Comparison of ENCODE assay signal across 25 cellular contexts in the genomic region with DNA sequence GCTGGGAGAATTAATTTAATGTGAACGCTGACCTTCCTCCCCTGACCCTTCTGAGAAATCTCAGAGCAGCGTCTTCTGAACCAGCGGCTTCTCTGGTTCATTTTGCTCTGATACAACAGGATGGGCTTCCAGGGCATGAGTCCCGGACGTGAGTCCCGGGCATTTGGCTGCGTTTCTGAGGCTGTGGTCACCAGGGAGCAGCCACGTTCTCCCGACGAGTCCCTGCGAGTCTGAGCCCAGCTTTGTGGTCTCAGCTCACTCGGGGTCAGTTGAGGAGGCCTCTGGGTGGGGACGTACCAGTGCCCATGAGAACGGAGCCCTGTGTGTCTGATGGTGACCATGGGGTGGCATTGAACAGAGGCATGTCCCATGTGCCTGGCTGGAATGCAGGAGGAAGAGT. TPM values are rescaled to one million over a fixed set of nuclear protein-coding genes. Genes with fewer than 3 reads are reported as not detected.
"Had no signal": no experiment of that assay in that cellular context is flagged by ENCODE, and none has a peak within 500 bp of the region (broad histone marks: within the 10 kb centered on the region; RNA-seq: fewer than 3 reads in every experiment).

No MANE protein-coding gene starts in this region.

- H3K27ac Mint-ChIP-seq: memory B cell; mesothelial cell of epicardium; natural killer cell treated with Interleukin-12 subunit alpha and Interleukin-12 subunit beta and Interleukin-15 and Interleukin-18, amount 100 ng/mL, for 72 hours; stimulated activated memory B cell treated with anti-CD40 and anti-IgM and Interleukin-4, amounts not matched to agents 10 μg/mL and 1 μg/mL and 100 μg/mL, for 72 hours; stimulated activated naive CD8-positive, alpha-beta T cell treated with anti-CD3 and anti-CD28 coated beads, Interleukin-15, Interleukin-2, amounts not matched to agents 100 ng/mL and 50 ng/mL, for 24 hours had no signal

- H3K9me3 Mint-ChIP-seq: natural killer cell treated with Interleukin-12 subunit alpha and Interleukin-12 subunit beta and Interleukin-15 and Interleukin-18, amount 100 ng/mL, for 72 hours; stimulated activated memory B cell treated with anti-CD40 and anti-IgM and Interleukin-4, amounts not matched to agents 10 μg/mL and 1 μg/mL and 100 μg/mL, for 72 hours; stimulated activated naive CD8-positive, alpha-beta T cell treated with anti-CD3 and anti-CD28 coated beads, Interleukin-15, Interleukin-2, amounts not matched to agents 100 ng/mL and 50 ng/mL, for 24 hours had no signal

- H3K27ac ChIP-seq: dorsolateral prefrontal cortex, epithelial cell of prostate, pancreas, right lobe of liver, transverse colon, upper lobe of right lung, uterus had no signal

- H3K27me3 Mint-ChIP-seq: memory B cell; naive B cell; natural killer cell treated with Interleukin-12 subunit alpha and Interleukin-12 subunit beta and Interleukin-15 and Interleukin-18, amount 100 ng/mL, for 72 hours; stimulated activated memory B cell treated with anti-CD40 and anti-IgM and Interleukin-4, amounts not matched to agents 10 μg/mL and 1 μg/mL and 100 μg/mL, for 72 hours; stimulated activated naive CD8-positive, alpha-beta T cell treated with anti-CD3 and anti-CD28 coated beads, Interleukin-15, Interleukin-2, amounts not matched to agents 100 ng/mL and 50 ng/mL, for 24 hours had no signal

- H3K4me3 ChIP-seq: dorsolateral prefrontal cortex, gastrocnemius medialis, lung, mucosa of descending colon, pancreas, right lobe of liver, smooth muscle cell, transverse colon, upper lobe of right lung, uterus had no signal

- H3K36me3 ChIP-seq: gastrocnemius medialis, pancreas, right lobe of liver, transverse colon, upper lobe of right lung, uterus had no signal

- DNase-seq: cerebellar nuclear complex; effector CD4-positive, alpha-beta T cell; foreskin fibroblast; gastrocnemius medialis; mucosa of descending colon; naive B cell; pancreas; right lobe of liver; stimulated activated CD4-positive, alpha-beta T cell treated with anti-CD3 and anti-CD28 coated beads, Interleukin-2, amount 100 ng/mL, for 24 hours; stimulated activated CD4-positive, alpha-beta T cell treated with anti-CD3 and anti-CD28 coated beads, Interleukin-4, amount 100 ng/mL, for 24 hours; transverse colon; upper lobe of right lung; uterus had no signal

- ATAC-seq: esophagus mucosa; gastrocnemius medialis; left lobe of liver; mucosa of descending colon; natural killer cell treated with Interleukin-12 subunit alpha and Interleukin-12 subunit beta and Interleukin-15 and Interleukin-18, amount 100 ng/mL, for 72 hours; pancreas; right lobe of liver; stimulated activated memory B cell treated with anti-CD40 and anti-IgM and Interleukin-4, amounts not matched to agents 10 μg/mL and 1 μg/mL and 100 μg/mL, for 72 hours; upper lobe of right lung had no signal

- H3K4me3 Mint-ChIP-seq: memory B cell; mesothelial cell of epicardium; naive B cell; natural killer cell treated with Interleukin-12 subunit alpha and Interleukin-12 subunit beta and Interleukin-15 and Interleukin-18, amount 100 ng/mL, for 72 hours; neural crest cell; stimulated activated memory B cell treated with anti-CD40 and anti-IgM and Interleukin-4, amounts not matched to agents 10 μg/mL and 1 μg/mL and 100 μg/mL, for 72 hours; stimulated activated naive CD8-positive, alpha-beta T cell treated with anti-CD3 and anti-CD28 coated beads, Interleukin-15, Interleukin-2, amounts not matched to agents 100 ng/mL and 50 ng/mL, for 24 hours had no signal

- H3K4me2 ChIP-seq: smooth muscle cell had no signal

- H3K27me3 ChIP-seq: dorsolateral prefrontal cortex, gastrocnemius medialis, pancreas, right lobe of liver, transverse colon, upper lobe of right lung, uterus had no signal

- H3K4me1 ChIP-seq: pancreas, right lobe of liver, transverse colon, uterus had no signal

- H3K4me1 Mint-ChIP-seq: mesothelial cell of epicardium; stimulated activated memory B cell treated with anti-CD40 and anti-IgM and Interleukin-4, amounts not matched to agents 10 μg/mL and 1 μg/mL and 100 μg/mL, for 72 hours had no signal

- H3K36me3 Mint-ChIP-seq: natural killer cell treated with Interleukin-12 subunit alpha and Interleukin-12 subunit beta and Interleukin-15 and Interleukin-18, amount 100 ng/mL, for 72 hours had no signal

- H3K9me3 ChIP-seq: gastrocnemius medialis, mucosa of descending colon, pancreas, right lobe of liver, upper lobe of right lung, uterus had no signal

RNA-seq across cellular contexts. Expression of a gene that starts 40.5 kb away (rescaled TPM):
- total RNA-seq: smooth muscle cell had no signal
